14 cellular contexts compared by ENCODE assay signal in genomic region chr13:95447766-95448165, GRCh38.
"Had no signal": no experiment of that assay in that cellular context is flagged by ENCODE, and none has a peak within 500 bp of the region (broad histone marks: within the 10 kb centered on the region; RNA-seq: fewer than 3 reads in every experiment).

No MANE protein-coding gene starts in this region.

- H3K36me3 Mint-ChIP-seq: activated naive CD8-positive, alpha-beta T cell; T-cell had no signal

- DNase-seq: activated CD8-positive, alpha-beta memory T cell treated with anti-CD3 and anti-CD28 coated beads, Interleukin-2, amount 50 U/mL, for 48 hours; activated gamma-delta T cell treated with Interleukin-2 at 50 U/mL for 16 hours; activated T-cell treated with anti-CD3 and anti-CD28 coated beads, Interleukin-2, amount 50 U/mL, for 72 hours; brain microvascular endothelial cell; cerebellar nuclear complex; effector memory CD4-positive, alpha-beta T cell; heart left ventricle; left colon; lower lobe of right lung; stomach; testis had no signal

- H3K9me3 Mint-ChIP-seq: activated T-cell treated with anti-CD3 and anti-CD28 coated beads, Interleukin-2, amount 50 U/mL, for 72 hours; T-cell had no signal

- H3K4me3 Mint-ChIP-seq: activated naive CD8-positive, alpha-beta T cell; activated T-cell treated with anti-CD3 and anti-CD28 coated beads, Interleukin-2, amount 50 U/mL, for 72 hours; T-cell had no signal

- H3K9me3 ChIP-seq: heart left ventricle, lower lobe of right lung, stomach, testis had no signal

- H3K4me3 ChIP-seq: heart left ventricle, lower lobe of right lung, stomach, testis had no signal

- H3K27ac ChIP-seq: brain microvascular endothelial cell, heart left ventricle, lower lobe of right lung, stomach, testis had no signal

- H3K27me3 ChIP-seq: brain microvascular endothelial cell, testis had no signal

- H3K27ac Mint-ChIP-seq: activated naive CD8-positive, alpha-beta T cell; activated T-cell treated with anti-CD3 and anti-CD28 coated beads, Interleukin-2, amount 50 U/mL, for 72 hours; T-cell had no signal

- ATAC-seq: activated T-cell treated with anti-CD3 and anti-CD28 coated beads, Interleukin-2, amount 50 U/mL, for 72 hours; left colon; sciatic nerve; T-cell had no signal

- H3K36me3 ChIP-seq: brain microvascular endothelial cell, heart left ventricle, lower lobe of right lung, stomach had no signal

- H3K4me1 ChIP-seq: heart left ventricle, lower lobe of right lung, stomach, testis had no signal
